In genomic region chr16:3534126-3534525, GRCh38 we compare ENCODE assay signal across 1 cellular context.
TF ChIP-seq lines count a peak whose summit lies in the region.

No MANE protein-coding gene starts in this region.

TF ChIP-seq in IMR-90, 13 proteins besides CTCF, POLR2A, EP300 and RAD21:
- TF ChIP-seq CHD1 (IDR thresholded peaks at IDR 0.05; ENCODE audit: low read depth, low read length) (no peak), RCOR1 (IDR thresholded peaks at IDR 0.05; ENCODE audit: insufficient replicate concordance, low read length) (no peak), BHLHE40 (IDR thresholded peaks at IDR 0.05; ENCODE audit: low read depth, low read length) (no peak), ELK1 (IDR thresholded peaks at IDR 0.05; ENCODE audit: borderline replicate concordance, low read depth, low read length) (no peak), RFX5 (IDR thresholded peaks at IDR 0.05; ENCODE audit: low read depth, low read length) (no peak), CEBPB (IDR thresholded peaks at IDR 0.05; ENCODE audit: low read depth, low read length) (no peak), MAFK (IDR thresholded peaks at IDR 0.05; ENCODE audit: low read depth, low read length) (no peak), MXI1 (IDR thresholded peaks at IDR 0.05; ENCODE audit: borderline replicate concordance, low read depth, low read length) (no peak), MAZ (IDR thresholded peaks at IDR 0.05; ENCODE audit: borderline replicate concordance, low read depth, low read length) (no peak), NFE2L2 (IDR thresholded peaks at IDR 0.05; ENCODE audit: low read depth, low read length) (no peak), FOS (IDR thresholded peaks at IDR 0.05; ENCODE audit: low read depth, low read length) (no peak), SMC3 (IDR thresholded peaks at IDR 0.05; ENCODE audit: low read depth, low read length) (no peak)
- TF ChIP-seq, protein P1, sequence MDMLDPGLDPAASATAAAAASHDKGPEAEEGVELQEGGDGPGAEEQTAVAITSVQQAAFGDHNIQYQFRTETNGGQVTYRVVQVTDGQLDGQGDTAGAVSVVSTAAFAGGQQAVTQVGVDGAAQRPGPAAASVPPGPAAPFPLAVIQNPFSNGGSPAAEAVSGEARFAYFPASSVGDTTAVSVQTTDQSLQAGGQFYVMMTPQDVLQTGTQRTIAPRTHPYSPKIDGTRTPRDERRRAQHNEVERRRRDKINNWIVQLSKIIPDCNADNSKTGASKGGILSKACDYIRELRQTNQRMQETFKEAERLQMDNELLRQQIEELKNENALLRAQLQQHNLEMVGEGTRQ (IDR thresholded peaks at IDR 0.05; ENCODE audit: low read depth, low read length): no peak
